ENCODE assay signal across 22 cellular contexts in the genomic region with DNA sequence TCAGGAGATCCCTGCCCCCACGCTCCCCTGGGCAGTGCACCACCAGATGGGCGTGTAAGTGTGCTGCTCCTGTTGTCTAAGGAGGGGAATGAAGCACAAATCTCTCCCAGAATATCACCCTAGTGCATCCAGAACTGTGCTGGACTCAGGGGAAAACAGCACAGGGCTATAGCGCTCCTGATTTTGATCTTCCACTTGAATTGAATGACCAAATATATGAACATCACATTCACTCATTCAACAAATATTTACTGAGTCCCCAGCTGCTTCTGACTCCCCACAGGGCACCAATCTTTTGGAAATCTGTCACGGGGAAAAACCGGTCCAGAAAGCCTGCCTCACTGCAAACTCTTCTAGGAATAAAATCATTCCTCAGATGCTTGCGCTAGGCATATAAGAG. TPM values are rescaled to one million over a fixed set of nuclear protein-coding genes. Genes with fewer than 3 reads are reported as not detected.
DNase-seq lines count a peak whose midpoint lies in the region; ATAC-seq and FAIRE-seq lines count a peak whose summit lies in the region.
"Had no signal": no experiment of that assay in that cellular context is flagged by ENCODE, and none has a peak within 500 bp of the region (broad histone marks: within the 10 kb centered on the region; RNA-seq: fewer than 3 reads in every experiment).

No MANE protein-coding gene starts in this region.

- FAIRE-seq in islet of Langerhans (lab: Jason Lieb, UNC): peak; percentile 55

- no peaks in the 10 kb centered on the region for H3K27me3 ChIP-seq in Karpas-422 (ENCODE audit: low read length)

- H3K4me1 ChIP-seq in Karpas-422 (ENCODE audit: low read length): peaks cover 77% of the 10 kb centered on the region

- H3K36me3 ChIP-seq in Karpas-422 (ENCODE audit: insufficient read depth, low read length): no peaks in the 10 kb centered on the region
- H3K36me3 ChIP-seq: BLaER1, MG63, SJCRH30 had no signal

- no peak overlapping the region for H3K4me2 ChIP-seq in Karpas-422 (ENCODE audit: low read depth, low read length, poor library complexity, severe bottlenecking)
- H3K4me2 ChIP-seq: BLaER1 had no signal

- no peaks in the 10 kb centered on the region for H4K20me1 ChIP-seq in Karpas-422 (ENCODE audit: insufficient read depth, low read depth, low read length)

- ATAC-seq in HG03469 (IDR thresholded peaks at IDR 0.05; ENCODE audit: unreplicated experiment): no peak
- ATAC-seq: Panc1, T-cell had no signal

- no peaks in the 10 kb centered on the region for H3K79me2 ChIP-seq in Karpas-422 (ENCODE audit: low read length)

- no peaks in the 10 kb centered on the region for H3K9me2 ChIP-seq in Karpas-422 (replicated peaks; ENCODE audit: insufficient read depth, low read length)

- H3K9ac ChIP-seq in Karpas-422 (ENCODE audit: low read length): no peak overlapping the region
- H3K9ac ChIP-seq: BLaER1 had no signal

- H3K9me3 ChIP-seq in Karpas-422 (ENCODE audit: low read length): no peaks in the 10 kb centered on the region
- H3K9me3 ChIP-seq: BLaER1, MG63, SJCRH30 had no signal

- peak overlapping the region; percentile 96 for H3K27ac ChIP-seq in Karpas-422 (ENCODE audit: low read length)
- H3K27ac ChIP-seq: BLaER1, SJCRH30 had no signal

- peak; percentile 79 for DNase-seq in NCI-H82 (lab: John Stamatoyannopoulos, UW)
- no peak for DNase-seq in NCI-H82 treated with DMSO at 0.1 percent for 48 hours (lab: John Stamatoyannopoulos, UW; ENCODE audit: unreplicated experiment)
- no peak for DNase-seq in Karpas-422
- DNase-seq in NCI-H774 (lab: John Stamatoyannopoulos, UW): peak; percentile 23
- no peak for DNase-seq in NCI-H510A (lab: John Stamatoyannopoulos, UW)
- DNase-seq: CD4-positive, alpha-beta T cell; COR-L47; DMS153; H7; HFFc6; MG63; NCI-H1436; NCI-H187 treated with DMSO at 0.1 percent for 48 hours; NCI-H2107; NK-92 treated with Interleukin-12 subunit alpha and Interleukin-12 subunit beta, amount 100 ng/mL, for 24 hours; SJCRH30; T-cell had no signal

- no peak overlapping the region for H2AFZ ChIP-seq in Karpas-422 (ENCODE audit: low read length)

- no peak overlapping the region for H3K4me3 ChIP-seq in Karpas-422 (ENCODE audit: low read length)
- H3K4me3 ChIP-seq: BLaER1, MG63, SJCRH30 had no signal

RNA-seq across cellular contexts. Expression of a gene that starts 2.4 kb away (rescaled TPM):
- 5.2 and 7.3 TPM in 2 replicates for total RNA-seq in Karpas-422 (2014; rRNA removed; shearing (Covaris generic); ENCODE audit: low replicate concordance)
- total RNA-seq: LHCN-M2, SJCRH30 had no signal

RNA-seq across cellular contexts. Expression of a gene that starts 14.1 kb away (rescaled TPM):
- total RNA-seq in Karpas-422 (2014; rRNA removed; shearing (Covaris generic); ENCODE audit: low replicate concordance): 87.3 and 89.6 TPM in 2 replicates

RNA-seq across cellular contexts. Expression of a gene that starts 16.2 kb away (rescaled TPM):
- 3.3 and 4.3 TPM in 2 replicates for total RNA-seq in Karpas-422 (2014; rRNA removed; shearing (Covaris generic); ENCODE audit: low replicate concordance)
- total RNA-seq: H7, HFFc6, SJCRH30 had no signal

RNA-seq across cellular contexts. Expression of a gene that starts 44.3 kb away (rescaled TPM):
- total RNA-seq in Karpas-422 (2014; rRNA removed; shearing (Covaris generic); ENCODE audit: low replicate concordance): 37.1 and 54.9 TPM in 2 replicates

RNA-seq across cellular contexts. Expression of a gene that starts 47.0 kb away (rescaled TPM):
- total RNA-seq in Karpas-422 (2014; rRNA removed; shearing (Covaris generic); ENCODE audit: low replicate concordance): 172 and 306 TPM in 2 replicates

Comparison
In these comparisons a context has a peak if more than half of its experiments do, and no peak if none do; other contexts are left out.
1. DNase-seq: peak in NCI-H82 (single experiment) and NCI-H774 (single experiment); none in NCI-H82 treated with DMSO at 0.1 percent for 48 hours (single experiment), Karpas-422 (single experiment) and NCI-H510A (single experiment).